10 cellular contexts compared by ENCODE assay signal in the genomic region with DNA sequence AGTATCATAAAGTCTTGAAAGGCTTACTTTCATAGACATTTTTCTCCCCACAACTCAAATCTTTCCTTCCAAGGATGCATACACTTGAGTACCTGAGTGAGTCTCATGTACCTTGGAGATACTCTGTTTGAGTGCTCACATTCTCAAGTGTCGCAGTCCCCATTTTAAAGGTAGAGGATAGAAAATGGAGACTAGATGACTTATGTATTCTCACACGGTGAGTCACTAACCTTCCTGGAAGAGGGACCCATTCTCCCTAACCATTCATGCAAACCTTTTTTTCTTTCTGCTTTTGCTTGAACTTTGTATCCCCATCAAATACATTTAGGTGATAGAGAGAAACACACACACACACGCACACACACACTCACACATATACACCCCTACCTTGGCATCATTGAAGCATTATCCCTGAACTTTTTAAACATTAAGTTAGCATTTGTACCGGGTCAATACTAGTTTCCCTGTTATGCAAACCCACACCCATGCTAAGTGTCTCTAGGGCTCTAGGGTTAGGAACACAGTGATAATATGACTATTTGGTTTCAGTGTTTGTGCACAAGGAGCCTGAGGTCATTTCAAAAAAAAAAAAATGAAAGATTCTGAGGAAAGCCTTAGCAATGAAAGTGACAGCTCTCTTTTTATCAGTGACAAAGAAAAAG.
A peak's percentile ranks its signal among the peaks of the same experiment; 100 is the strongest.
DNase-seq lines count a peak whose midpoint lies in the region; ATAC-seq and TF ChIP-seq lines count a peak whose summit lies in the region.
"Had no signal": no experiment of that assay in that cellular context is flagged by ENCODE, and none has a peak within 500 bp of the region (broad histone marks: within the 10 kb centered on the region; RNA-seq: fewer than 3 reads in every experiment).

No MANE protein-coding gene starts in this region.

- peaks cover 15% of the 10 kb centered on the region for H3K4me1 ChIP-seq in OCI-LY7 (ENCODE audit: insufficient read depth, low read length, poor library complexity, severe bottlenecking)

- POLR2A ChIA-PET in activated CD4-positive, alpha-beta memory T cell treated with anti-CD3 and anti-CD28 coated beads for 36 hours (lab: Charles Lee), result interaction anchor here (0.7 kb wide), 1 partner anchor 99 kb away, joined by 3 read pairs; no protein-coding TSS in a partner anchor
- POLR2A ChIA-PET in activated CD4-positive, alpha-beta memory T cell treated with anti-CD3 and anti-CD28 coated beads, Interleukin-2, amount 10 ng/mL, durations not matched to agents 7 days and 5 days (lab: Charles Lee), result no interaction called here
- POLR2A ChIA-PET in OCI-LY7 (lab: Charles Lee), result no interaction called here

- H3K27ac ChIP-seq in OCI-LY7 (ENCODE audit: low read depth, low read length, poor library complexity, severe bottlenecking), result no peak overlapping the region
- H3K27ac ChIP-seq: thyroid gland had no signal

- CTCF ChIA-PET in activated CD4-positive, alpha-beta memory T cell treated with anti-CD3 and anti-CD28 coated beads for 36 hours (lab: Charles Lee), result interaction anchor here (0.5 to 0.6 kb wide), 2 partner anchors 21 to 100 kb away, joined by 3 to 4 read pairs; no protein-coding TSS in a partner anchor
- CTCF ChIA-PET in activated CD4-positive, alpha-beta memory T cell treated with anti-CD3 and anti-CD28 coated beads, Interleukin-2, amount 10 ng/mL, durations not matched to agents 7 days and 5 days (lab: Charles Lee), result no interaction called here
- CTCF ChIA-PET in OCI-LY7 (lab: Charles Lee; ENCODE audit: unreplicated experiment), result no interaction called here

- H3K36me3 Mint-ChIP-seq in activated CD4-positive, alpha-beta memory T cell treated with anti-CD3 and anti-CD28 coated beads for 36 hours, result no peaks in the 10 kb centered on the region
- H3K36me3 Mint-ChIP-seq in activated CD4-positive, alpha-beta memory T cell treated with anti-CD3 and anti-CD28 coated beads, Interleukin-2, amount 10 ng/mL, durations not matched to agents 7 days and 5 days (ENCODE audit: low read depth), result no peaks in the 10 kb centered on the region

- H3K4me3 ChIP-seq in OCI-LY7 (ENCODE audit: low read depth, low read length, poor library complexity, severe bottlenecking), result peak overlapping the region; percentile 0
- H3K4me3 ChIP-seq: thyroid gland had no signal

- H3K9me3 ChIP-seq in OCI-LY7 (ENCODE audit: low read length), result no peaks in the 10 kb centered on the region
- H3K9me3 ChIP-seq: thyroid gland had no signal

- no peaks in the 10 kb centered on the region for H4K20me1 ChIP-seq in OCI-LY7 (ENCODE audit: insufficient read depth, low read length)

- H3K9me3 Mint-ChIP-seq in activated CD4-positive, alpha-beta memory T cell treated with anti-CD3 and anti-CD28 coated beads for 36 hours, result no peaks in the 10 kb centered on the region
- no peaks in the 10 kb centered on the region for H3K9me3 Mint-ChIP-seq in activated CD4-positive, alpha-beta memory T cell treated with anti-CD3 and anti-CD28 coated beads, Interleukin-2, amount 10 ng/mL, durations not matched to agents 7 days and 5 days

- intact Hi-C loops in activated CD4-positive, alpha-beta memory T cell treated with anti-CD3 and anti-CD28 coated beads for 36 hours (cut with micrococcal nuclease), result loop anchor here (1.0 kb wide), 4 partner anchors 14 to 107 kb away; no protein-coding TSS in a partner anchor
- intact Hi-C loops in OCI-LY7 (cut with micrococcal nuclease; ENCODE audit: unreplicated experiment), result no loop called here

- H3K9me2 ChIP-seq in OCI-LY7 (ENCODE audit: insufficient read depth, low read length), result no peaks in the 10 kb centered on the region

- H3K4me2 ChIP-seq in OCI-LY7 (ENCODE audit: low read length), result peak overlapping the region; percentile 43; the same call in 1 of the 2 replicates

- peak overlapping the region; percentile 66 for H3K27ac Mint-ChIP-seq in activated CD4-positive, alpha-beta memory T cell treated with anti-CD3 and anti-CD28 coated beads for 36 hours
- no peak overlapping the region for H3K27ac Mint-ChIP-seq in activated CD4-positive, alpha-beta memory T cell treated with anti-CD3 and anti-CD28 coated beads, Interleukin-2, amount 10 ng/mL, durations not matched to agents 7 days and 5 days

- no peaks in the 10 kb centered on the region for H3K79me2 ChIP-seq in OCI-LY7 (ENCODE audit: insufficient read depth, low read depth, low read length)

- peak overlapping the region; percentile 71; the same call in 1 of the 2 replicates for H2AFZ ChIP-seq in OCI-LY7 (ENCODE audit: low read length)

- no peak for TF ChIP-seq CTCF in OCI-LY7 (conservative IDR thresholded peaks at IDR 0.05; ENCODE audit: low read length)

- DNase-seq in activated CD4-positive, alpha-beta memory T cell treated with anti-CD3 and anti-CD28 coated beads for 36 hours, result no peak
- DNase-seq in activated CD4-positive, alpha-beta memory T cell treated with anti-CD3 and anti-CD28 coated beads, Interleukin-2, amount 10 ng/mL, durations not matched to agents 7 days and 5 days, result no peak
- DNase-seq in OCI-LY7 (ENCODE audit: low spot score), result no peak
- peak; percentile 83 for DNase-seq in renal cortical epithelial cell (ENCODE audit: low read depth)
- no peak for DNase-seq in islet precursor cell
- no peak for DNase-seq in activated effector memory CD4-positive, alpha-beta T cell treated with Interleukin-2 at 50 U/mL for 16 hours
- DNase-seq in HT-29 (ENCODE audit: low spot score), result no peak
- DNase-seq: NCI-H510A treated with DMSO at 0.1 percent for 48 hours, thyroid gland had no signal

- ATAC-seq in HG02759 (IDR thresholded peaks at IDR 0.05; ENCODE audit: unreplicated experiment), result peak; percentile 61

- no peak overlapping the region for H3K4me3 Mint-ChIP-seq in activated CD4-positive, alpha-beta memory T cell treated with anti-CD3 and anti-CD28 coated beads for 36 hours
- H3K4me3 Mint-ChIP-seq in activated CD4-positive, alpha-beta memory T cell treated with anti-CD3 and anti-CD28 coated beads, Interleukin-2, amount 10 ng/mL, durations not matched to agents 7 days and 5 days, result no peak overlapping the region

- peaks cover 12% of the 10 kb centered on the region for H3K4me1 Mint-ChIP-seq in activated CD4-positive, alpha-beta memory T cell treated with anti-CD3 and anti-CD28 coated beads for 36 hours (ENCODE audit: low read depth)
- peaks cover 10% of the 10 kb centered on the region for H3K4me1 Mint-ChIP-seq in activated CD4-positive, alpha-beta memory T cell treated with anti-CD3 and anti-CD28 coated beads, Interleukin-2, amount 10 ng/mL, durations not matched to agents 7 days and 5 days

- BruUV-seq in OCI-LY7 (replicated peaks; lab: Mats Ljungman, UMichigan), result no TSS peak

- peaks cover 5% of the 10 kb centered on the region for H3K27me3 Mint-ChIP-seq in activated CD4-positive, alpha-beta memory T cell treated with anti-CD3 and anti-CD28 coated beads for 36 hours
- no peaks in the 10 kb centered on the region for H3K27me3 Mint-ChIP-seq in activated CD4-positive, alpha-beta memory T cell treated with anti-CD3 and anti-CD28 coated beads, Interleukin-2, amount 10 ng/mL, durations not matched to agents 7 days and 5 days

- H3K36me3 ChIP-seq in OCI-LY7 (ENCODE audit: insufficient read depth, low read length), result no peaks in the 10 kb centered on the region
- H3K36me3 ChIP-seq: thyroid gland had no signal
